Comparison of ENCODE assay signal across 10 cellular contexts in the genomic region with DNA sequence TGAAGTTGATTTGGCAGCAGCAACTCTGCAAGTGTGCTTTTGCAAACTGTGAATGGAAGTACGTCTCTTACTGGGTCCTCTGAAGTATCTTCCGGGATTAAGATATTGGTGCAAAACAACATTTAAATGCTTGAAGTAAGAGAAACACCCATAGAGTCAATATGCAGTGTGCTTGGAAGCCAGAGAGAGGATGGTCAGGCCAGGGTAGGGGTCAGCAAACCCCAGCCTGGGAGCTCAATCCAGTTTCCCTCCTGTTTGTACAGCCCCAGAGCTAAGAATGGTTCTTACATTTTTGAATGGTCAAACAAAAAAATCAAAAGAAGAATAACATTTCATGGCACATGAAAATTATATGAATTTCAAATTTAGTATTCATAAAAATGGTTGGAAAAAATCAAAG. TPM values are rescaled to one million over a fixed set of nuclear protein-coding genes. Genes with fewer than 3 reads are reported as not detected.
A peak's percentile ranks its signal among the peaks of the same experiment; 100 is the strongest.
DNase-seq lines count a peak whose midpoint lies in the region; ATAC-seq and TF ChIP-seq lines count a peak whose summit lies in the region.
"Had no signal": no experiment of that assay in that cellular context is flagged by ENCODE, and none has a peak within 500 bp of the region (broad histone marks: within the 10 kb centered on the region; RNA-seq: fewer than 3 reads in every experiment).

No MANE protein-coding gene starts in this region.

- no peak for ATAC-seq in RWPE2 (ENCODE audit: low read depth)

- H3K36me3 ChIP-seq in RWPE2 (ENCODE audit: low read depth) (no peaks in the 10 kb centered on the region), esophagus muscularis mucosa (peaks cover 0 to 15% (median 0%) of the 10 kb centered on the region in 4 donors), smooth muscle cell (ENCODE audit: low read depth) (no peaks in the 10 kb centered on the region)

- no peaks in the 10 kb centered on the region for H3K79me2 ChIP-seq in smooth muscle cell (ENCODE audit: low read depth)

- peak; percentile 24 for DNase-seq in DMS53 (lab: John Stamatoyannopoulos, UW)
- no peak for DNase-seq in DMS53 treated with DMSO at 0.1 percent for 48 hours (lab: John Stamatoyannopoulos, UW; ENCODE audit: unreplicated experiment)
- no peak for DNase-seq in RWPE2 (ENCODE audit: low spot score)
- DNase-seq in esophagus muscularis mucosa (ENCODE audit: extremely low spot score): peak; percentile 29
- no peak for DNase-seq in smooth muscle cell (lab: John Stamatoyannopoulos, UW; ENCODE audit: unreplicated experiment)
- DNase-seq in DMS 273 treated with DMSO at 0.1 percent for 48 hours (lab: John Stamatoyannopoulos, UW): no peak
- no peak for DNase-seq in lower leg skin (ENCODE audit: low spot score in 2 of 2)
- no peak for DNase-seq in effector CD8-positive, alpha-beta T cell (lab: John Stamatoyannopoulos, UW)
- DNase-seq: NCI-H82 had no signal

- H3K4me2 ChIP-seq in smooth muscle cell: peak overlapping the region; percentile 81

- H3K9me3 ChIP-seq in RWPE2 (ENCODE audit: severe bottlenecking) (no peaks in the 10 kb centered on the region), esophagus muscularis mucosa (no peaks in the 10 kb centered on the region), smooth muscle cell (replicated peaks; ENCODE audit: low read depth) (no peaks in the 10 kb centered on the region)

- H3K9ac ChIP-seq in smooth muscle cell (ENCODE audit: low read depth): peak overlapping the region; percentile 46

- no peaks in the 10 kb centered on the region for H4K20me1 ChIP-seq in smooth muscle cell (ENCODE audit: low read depth)

- peak overlapping the region; percentile 80 for H2AFZ ChIP-seq in smooth muscle cell (ENCODE audit: low read depth)

- intact Hi-C loops in esophagus muscularis mucosa (cut with DNase I): no loop called here
- intact Hi-C loops in lower leg skin (cut with DNase I; ENCODE audit: low total_unique reads): no loop called here

- WGBS in esophagus muscularis mucosa: 79% methylated on average over 2 of the region's 2 CpGs
- 83% methylated on average over 2 of the region's 2 CpGs for WGBS in smooth muscle cell (ENCODE audit: low lambda C conversion rate)
- WGBS in lower leg skin, 2 donors: 34 to 53% methylated on average over 2 of the region's 2 CpGs

- no peaks in the 10 kb centered on the region for H3K4me1 ChIP-seq in RWPE2 (ENCODE audit: insufficient read depth, poor library complexity, severe bottlenecking)
- peaks cover 0 to 9% (median 7%) of the 10 kb centered on the region in 4 donors for H3K4me1 ChIP-seq in esophagus muscularis mucosa
- no peaks in the 10 kb centered on the region for H3K4me1 ChIP-seq in smooth muscle cell (ENCODE audit: low read depth)

- H3K27me3 ChIP-seq in RWPE2 (ENCODE audit: insufficient read depth, poor library complexity, severe bottlenecking) (no peaks in the 10 kb centered on the region), esophagus muscularis mucosa (no peaks in the 10 kb centered on the region), smooth muscle cell (ENCODE audit: low read depth) (no peaks in the 10 kb centered on the region)

- TF ChIP-seq CTCF in RWPE2 (IDR thresholded peaks at IDR 0.05; ENCODE audit: poor library complexity, severe bottlenecking) (no peak), esophagus muscularis mucosa (IDR thresholded peaks at IDR 0.05) (no peak), smooth muscle cell (IDR thresholded peaks at IDR 0.05; ENCODE audit: borderline replicate concordance, insufficient read depth, poor library complexity, severe bottlenecking) (no peak), lower leg skin (IDR thresholded peaks at IDR 0.05) (no peak)

- no peak for TF ChIP-seq EP300 in esophagus muscularis mucosa (IDR thresholded peaks at IDR 0.05)

- TF ChIP-seq POLR2A in esophagus muscularis mucosa (IDR thresholded peaks at IDR 0.05; ENCODE audit: low read depth) (no peak), lower leg skin (IDR thresholded peaks at IDR 0.05) (no peak)

- H3K27ac ChIP-seq in RWPE2 (ENCODE audit: poor library complexity, severe bottlenecking): peak overlapping the region; percentile 32
- H3K27ac ChIP-seq in esophagus muscularis mucosa (replicated peaks in 1 of 4): no peak overlapping the region
- H3K27ac ChIP-seq in smooth muscle cell (ENCODE audit: low read depth): no peak overlapping the region
- H3K27ac ChIP-seq: 22Rv1 had no signal

- H3K4me3 ChIP-seq in RWPE2 (ENCODE audit: severe bottlenecking) (peak overlapping the region; percentile 31), esophagus muscularis mucosa (peak overlapping the region in 3 of 4 donors; percentile 40 to 55 (median 42)), smooth muscle cell (peak overlapping the region; percentile 46), lower leg skin (ENCODE audit: low read depth, poor library complexity, severe bottlenecking) (no peak overlapping the region)

- no peaks in the 10 kb centered on the region for H3F3A ChIP-seq in smooth muscle cell (ENCODE audit: low read depth)

RNA-seq across cellular contexts. Expression of a gene that starts 13.5 kb away (rescaled TPM):
- total RNA-seq in esophagus muscularis mucosa: 1 to 10 TPM; 2.3 to 4.1 (median 2.6) TPM
- total RNA-seq in smooth muscle cell: 6.2 and 11.3 TPM in 2 replicates
- polyA plus RNA-seq in smooth muscle cell: 4.6 and 4.8 TPM in 2 replicates
- 1 to 10 TPM; 1.1 to 1.5 (median 1.3) TPM for total RNA-seq in lower leg skin

Comparison
In these comparisons a context has a peak if more than half of its experiments do, and no peak if none do; other contexts are left out.
1. DNase-seq: peak in DMS53 (single experiment) and esophagus muscularis mucosa (single experiment); none in DMS53 treated with DMSO at 0.1 percent for 48 hours (single experiment), RWPE2 (single experiment), smooth muscle cell (single experiment), DMS 273 treated with DMSO at 0.1 percent for 48 hours (single experiment), lower leg skin (0 of 2) and effector CD8-positive, alpha-beta T cell (single experiment).